ENCODE assay signal across 14 cellular contexts in genomic region chr12:66446276-66446675, GRCh38.
A peak's percentile ranks its signal among the peaks of the same experiment; 100 is the strongest.
DNase-seq lines count a peak whose midpoint lies in the region; ATAC-seq and TF ChIP-seq lines count a peak whose summit lies in the region.
"Had no signal": no experiment of that assay in that cellular context is flagged by ENCODE, and none has a peak within 500 bp of the region (broad histone marks: within the 10 kb centered on the region; RNA-seq: fewer than 3 reads in every experiment).

No MANE protein-coding gene starts in this region.

- H3K27ac Mint-ChIP-seq in stimulated activated memory B cell treated with anti-CD40 and anti-IgM and Interleukin-4, amounts not matched to agents 10 μg/mL and 1 μg/mL and 100 μg/mL, for 72 hours: no peak overlapping the region
- H3K27ac Mint-ChIP-seq in activated T-helper 17 cell treated with anti-CD3 and anti-CD28 coated beads, Interleukin-2, amount 50 U/mL, for 72 hours: no peak overlapping the region
- H3K27ac Mint-ChIP-seq: CD8-positive, alpha-beta memory T cell had no signal

- H3K36me3 Mint-ChIP-seq in stimulated activated memory B cell treated with anti-CD40 and anti-IgM and Interleukin-4, amounts not matched to agents 10 μg/mL and 1 μg/mL and 100 μg/mL, for 72 hours: no peaks in the 10 kb centered on the region
- no peaks in the 10 kb centered on the region for H3K36me3 Mint-ChIP-seq in activated T-helper 17 cell treated with anti-CD3 and anti-CD28 coated beads, Interleukin-2, amount 50 U/mL, for 72 hours (ENCODE audit: low read depth)
- H3K36me3 Mint-ChIP-seq: CD8-positive, alpha-beta memory T cell had no signal

- no peak overlapping the region for H3K27ac ChIP-seq in foreskin keratinocyte
- H3K27ac ChIP-seq: BLaER1, HL-60 had no signal

- H3K4me1 Mint-ChIP-seq in stimulated activated memory B cell treated with anti-CD40 and anti-IgM and Interleukin-4, amounts not matched to agents 10 μg/mL and 1 μg/mL and 100 μg/mL, for 72 hours: no peaks in the 10 kb centered on the region
- H3K4me1 Mint-ChIP-seq in activated T-helper 17 cell treated with anti-CD3 and anti-CD28 coated beads, Interleukin-2, amount 50 U/mL, for 72 hours: no peaks in the 10 kb centered on the region
- H3K4me1 Mint-ChIP-seq: CD8-positive, alpha-beta memory T cell had no signal

- H3K27me3 ChIP-seq in H7 (ENCODE audit: control insufficient read depth, insufficient read depth, low read length): no peaks in the 10 kb centered on the region
- no peaks in the 10 kb centered on the region for H3K27me3 ChIP-seq in foreskin keratinocyte
- H3K27me3 ChIP-seq: BLaER1 had no signal

- no peak for ATAC-seq in foreskin keratinocyte
- ATAC-seq in stimulated activated memory B cell treated with anti-CD40 and anti-IgM and Interleukin-4, amounts not matched to agents 10 μg/mL and 1 μg/mL and 100 μg/mL, for 72 hours: peak; percentile 8
- ATAC-seq in activated T-helper 17 cell treated with anti-CD3 and anti-CD28 coated beads, Interleukin-2, amount 50 U/mL, for 72 hours (replicated peaks): no peak

- no peak overlapping the region for H3K4me3 ChIP-seq in H7 (ENCODE audit: insufficient read depth, low read depth, low read length)
- H3K4me3 ChIP-seq: BLaER1 had no signal

- H3K27me3 Mint-ChIP-seq in stimulated activated memory B cell treated with anti-CD40 and anti-IgM and Interleukin-4, amounts not matched to agents 10 μg/mL and 1 μg/mL and 100 μg/mL, for 72 hours: no peaks in the 10 kb centered on the region
- no peaks in the 10 kb centered on the region for H3K27me3 Mint-ChIP-seq in activated T-helper 17 cell treated with anti-CD3 and anti-CD28 coated beads, Interleukin-2, amount 50 U/mL, for 72 hours

- no peak overlapping the region for H3K4me3 Mint-ChIP-seq in stimulated activated memory B cell treated with anti-CD40 and anti-IgM and Interleukin-4, amounts not matched to agents 10 μg/mL and 1 μg/mL and 100 μg/mL, for 72 hours
- H3K4me3 Mint-ChIP-seq in activated T-helper 17 cell treated with anti-CD3 and anti-CD28 coated beads, Interleukin-2, amount 50 U/mL, for 72 hours: no peak overlapping the region
- H3K4me3 Mint-ChIP-seq: CD8-positive, alpha-beta memory T cell had no signal

- DNase-seq in H7 (peak; percentile 29), NAMALWA (ENCODE audit: low spot score) (peak; percentile 4), foreskin keratinocyte (no peak), NCI-H748 (lab: John Stamatoyannopoulos, UW; ENCODE audit: unreplicated experiment) (no peak), NCI-H2196 treated with DMSO at 0.1 percent for 48 hours (lab: John Stamatoyannopoulos, UW; ENCODE audit: unreplicated experiment) (no peak)
- no peak for DNase-seq in activated CD4-positive, CD25-positive, alpha-beta regulatory T cell (lab: John Stamatoyannopoulos, UW)
- DNase-seq: Caco-2; CD8-positive, alpha-beta memory T cell; GOT3; HCEC 1CT had no signal

- no peaks in the 10 kb centered on the region for H3K9me3 Mint-ChIP-seq in stimulated activated memory B cell treated with anti-CD40 and anti-IgM and Interleukin-4, amounts not matched to agents 10 μg/mL and 1 μg/mL and 100 μg/mL, for 72 hours
- H3K9me3 Mint-ChIP-seq in activated T-helper 17 cell treated with anti-CD3 and anti-CD28 coated beads, Interleukin-2, amount 50 U/mL, for 72 hours: no peaks in the 10 kb centered on the region
- H3K9me3 Mint-ChIP-seq: CD8-positive, alpha-beta memory T cell had no signal

- peak; percentile 15 for TF ChIP-seq CTCF in foreskin keratinocyte (conservative IDR thresholded peaks at IDR 0.05)

- peaks cover 6% of the 10 kb centered on the region for H3K4me1 ChIP-seq in foreskin keratinocyte
- H3K4me1 ChIP-seq: BLaER1 had no signal

- H3K36me3 ChIP-seq in H7 (replicated peaks; ENCODE audit: control insufficient read depth, insufficient read depth, low read length): no peaks in the 10 kb centered on the region
- H3K36me3 ChIP-seq: BLaER1 had no signal

Comparison
In these comparisons a context has a peak if more than half of its experiments do, and no peak if none do; other contexts are left out.
1. DNase-seq: peak in H7 (single experiment) and NAMALWA (single experiment); none in foreskin keratinocyte (0 of 2), NCI-H748 (single experiment), NCI-H2196 treated with DMSO at 0.1 percent for 48 hours (single experiment) and activated CD4-positive, CD25-positive, alpha-beta regulatory T cell (0 of 4).